19 cellular contexts compared by ENCODE assay signal in genomic region chr3:24400450-24400849, GRCh38.
"Had no signal": no experiment of that assay in that cellular context is flagged by ENCODE, and none has a peak within 500 bp of the region (broad histone marks: within the 10 kb centered on the region; RNA-seq: fewer than 3 reads in every experiment).

No MANE protein-coding gene starts in this region.

- H3K27ac Mint-ChIP-seq: activated B cell treated with CpG ODN at 0.5 μM for 24 hours; activated CD4-positive, alpha-beta T cell treated with anti-CD3 and anti-CD28 coated beads, Interleukin-2, amount 10 ng/mL, durations not matched to agents 24 days and 14 days; activated T-helper 17 cell treated with anti-CD3 and anti-CD28 coated beads, Interleukin-2, amount 50 U/mL, for 72 hours; mesothelial cell of epicardium; stimulated activated naive B cell treated with anti-CD40 and anti-IgM and Interleukin-4, amounts not matched to agents 10 μg/mL and 1 μg/mL and 100 μg/mL, for 72 hours; T-helper 1 cell treated with Interleukin-12 subunit alpha and Interleukin-12 subunit beta and Interleukin-4 antibody, amounts not matched to agents 30 μg/mL and 1 μg/mL, for 36 hours had no signal

- H3K4me1 ChIP-seq: lower lobe of right lung, upper lobe of right lung had no signal

- H3K4me3 Mint-ChIP-seq: activated B cell treated with CpG ODN at 0.5 μM for 24 hours; activated CD4-positive, alpha-beta T cell treated with anti-CD3 and anti-CD28 coated beads, Interleukin-2, amount 10 ng/mL, durations not matched to agents 24 days and 14 days; activated T-helper 17 cell treated with anti-CD3 and anti-CD28 coated beads, Interleukin-2, amount 50 U/mL, for 72 hours; mesothelial cell of epicardium; stimulated activated naive B cell treated with anti-CD40 and anti-IgM and Interleukin-4, amounts not matched to agents 10 μg/mL and 1 μg/mL and 100 μg/mL, for 72 hours; T-helper 1 cell treated with Interleukin-12 subunit alpha and Interleukin-12 subunit beta and Interleukin-4 antibody, amounts not matched to agents 30 μg/mL and 1 μg/mL, for 36 hours had no signal

- H3K27me3 ChIP-seq: brain microvascular endothelial cell, neutrophil, upper lobe of right lung had no signal

- H3K9me3 Mint-ChIP-seq: activated B cell treated with CpG ODN at 0.5 μM for 24 hours; activated CD4-positive, alpha-beta T cell treated with anti-CD3 and anti-CD28 coated beads, Interleukin-2, amount 10 ng/mL, durations not matched to agents 24 days and 14 days; activated T-helper 17 cell treated with anti-CD3 and anti-CD28 coated beads, Interleukin-2, amount 50 U/mL, for 72 hours; stimulated activated naive B cell treated with anti-CD40 and anti-IgM and Interleukin-4, amounts not matched to agents 10 μg/mL and 1 μg/mL and 100 μg/mL, for 72 hours; T-helper 1 cell treated with Interleukin-12 subunit alpha and Interleukin-12 subunit beta and Interleukin-4 antibody, amounts not matched to agents 30 μg/mL and 1 μg/mL, for 36 hours had no signal

- H3K27ac ChIP-seq: brain microvascular endothelial cell, lower lobe of right lung, neutrophil, upper lobe of right lung had no signal

- H3K36me3 ChIP-seq: brain microvascular endothelial cell, lower lobe of right lung, neutrophil, upper lobe of right lung had no signal

- H3K27me3 Mint-ChIP-seq: activated B cell treated with CpG ODN at 0.5 μM for 24 hours; activated CD4-positive, alpha-beta T cell treated with anti-CD3 and anti-CD28 coated beads, Interleukin-2, amount 10 ng/mL, durations not matched to agents 24 days and 14 days; activated T-helper 17 cell treated with anti-CD3 and anti-CD28 coated beads, Interleukin-2, amount 50 U/mL, for 72 hours; stimulated activated naive B cell treated with anti-CD40 and anti-IgM and Interleukin-4, amounts not matched to agents 10 μg/mL and 1 μg/mL and 100 μg/mL, for 72 hours had no signal

- H3K9me3 ChIP-seq: lower lobe of right lung, neutrophil, upper lobe of right lung had no signal

- H3K4me1 Mint-ChIP-seq: activated B cell treated with CpG ODN at 0.5 μM for 24 hours; activated CD4-positive, alpha-beta T cell treated with anti-CD3 and anti-CD28 coated beads, Interleukin-2, amount 10 ng/mL, durations not matched to agents 24 days and 14 days; activated T-helper 17 cell treated with anti-CD3 and anti-CD28 coated beads, Interleukin-2, amount 50 U/mL, for 72 hours had no signal

- DNase-seq: activated B cell treated with CpG ODN at 0.5 μM for 24 hours; activated CD4-positive, alpha-beta T cell treated with anti-CD3 and anti-CD28 coated beads, Interleukin-2, amount 10 ng/mL, durations not matched to agents 24 days and 14 days; activated CD8-positive, alpha-beta memory T cell treated with anti-CD3 and anti-CD28 coated beads for 24 hours; activated naive CD4-positive, alpha-beta T cell treated with anti-CD3 and anti-CD28 coated beads, Interleukin-2, amount 50 U/mL, for 16 hours; brain microvascular endothelial cell; cerebellar nuclear complex; dermis blood vessel endothelial cell; hippocampal formation; lower lobe of right lung; posterior cingulate gyrus; right cardiac atrium; stimulated activated CD4-positive, alpha-beta T cell treated with anti-CD3 and anti-CD28 coated beads, Interleukin-2, amount 100 ng/mL, for 24 hours; stimulated activated naive B cell treated with anti-CD40 and anti-IgM and Interleukin-4, amounts not matched to agents 10 μg/mL and 1 μg/mL and 100 μg/mL, for 72 hours; substantia nigra; upper lobe of right lung had no signal

- H3K4me3 ChIP-seq: lower lobe of right lung, upper lobe of right lung had no signal

- ATAC-seq: activated T-helper 17 cell treated with anti-CD3 and anti-CD28 coated beads, Interleukin-2, amount 50 U/mL, for 72 hours; lower lobe of right lung; right cardiac atrium; stimulated activated naive B cell treated with anti-CD40 and anti-IgM and Interleukin-4, amounts not matched to agents 10 μg/mL and 1 μg/mL and 100 μg/mL, for 72 hours; upper lobe of right lung had no signal
